Comparison of ENCODE assay signal across 9 cellular contexts in genomic region chr12:45244561-45245348, GRCh38. TPM values are rescaled to one million over a fixed set of nuclear protein-coding genes. Genes with fewer than 3 reads are reported as not detected.
DNase-seq lines count a peak whose midpoint lies in the region; ATAC-seq and TF ChIP-seq lines count a peak whose summit lies in the region.
"Had no signal": no experiment of that assay in that cellular context is flagged by ENCODE, and none has a peak within 500 bp of the region (broad histone marks: within the 10 kb centered on the region; RNA-seq: fewer than 3 reads in every experiment).

No MANE protein-coding gene starts in this region.

- H3K27ac ChIP-seq in RWPE2 (ENCODE audit: poor library complexity, severe bottlenecking), result no peak overlapping the region
- H3K27ac ChIP-seq in mesendoderm (ENCODE audit: low read depth, low read length), result no peak overlapping the region
- H3K27ac ChIP-seq: epithelial cell of prostate had no signal

- no peak overlapping the region for H2BK120ac ChIP-seq in mesendoderm (ENCODE audit: low read depth, low read length)

- no peak overlapping the region for H3K23ac ChIP-seq in mesendoderm (ENCODE audit: low read length)

- peaks cover 16% of the 10 kb centered on the region for H3K79me2 ChIP-seq in mesendoderm (ENCODE audit: control insufficient read depth, insufficient read depth, low read length)

- H4K5ac ChIP-seq in mesendoderm (ENCODE audit: low read length), result no peak overlapping the region

- no peak overlapping the region for H3K4me2 ChIP-seq in mesendoderm (ENCODE audit: low read length)

- no peak overlapping the region for H3K4ac ChIP-seq in mesendoderm (ENCODE audit: low read depth, low read length)

- no peak overlapping the region for H3K4me3 ChIP-seq in RWPE2 (ENCODE audit: severe bottlenecking)
- H3K4me3 ChIP-seq in mesendoderm (ENCODE audit: low read length), result no peak overlapping the region

- no peaks in the 10 kb centered on the region for H3K9me3 ChIP-seq in RWPE2 (ENCODE audit: severe bottlenecking)

- H3K4me1 ChIP-seq in RWPE2 (ENCODE audit: insufficient read depth, poor library complexity, severe bottlenecking) (peaks cover 4% of the 10 kb centered on the region), mesendoderm (ENCODE audit: control insufficient read depth, low read depth, low read length) (no peaks in the 10 kb centered on the region)

- intact Hi-C loops in posterior cingulate gyrus (cut with DNase I), result no loop called here

- H3K4me1 Mint-ChIP-seq in HFFc6 (ENCODE audit: low read depth), result peaks cover 41% of the 10 kb centered on the region

- ATAC-seq in GM18511 (IDR thresholded peaks at IDR 0.05; ENCODE audit: unreplicated experiment) (peak; percentile 90), RWPE2 (ENCODE audit: low read depth) (0 out of 3 replicates have a peak, but pooled peaks have one; percentile 38)

- H3K27ac Mint-ChIP-seq in HFFc6, result peak overlapping the region; percentile 71; the same call in 1 of the 2 replicates

- H3K36me3 Mint-ChIP-seq in HFFc6 (ENCODE audit: low read depth), result peaks cover 11% of the 10 kb centered on the region; the same call in 1 of the 2 replicates

- H3K36me3 ChIP-seq in RWPE2 (ENCODE audit: low read depth) (peaks cover 2% of the 10 kb centered on the region; the same call in 1 of the 2 replicates), mesendoderm (ENCODE audit: control insufficient read depth, insufficient read depth, low read length) (no peaks in the 10 kb centered on the region)

- no peaks in the 10 kb centered on the region for H3K9me3 Mint-ChIP-seq in HFFc6

- no peak overlapping the region for H2BK15ac ChIP-seq in mesendoderm (replicated peaks; ENCODE audit: low read depth)

- no peak overlapping the region for H2BK5ac ChIP-seq in mesendoderm (ENCODE audit: low read length)

- DNase-seq in HFFc6 (no peak), RWPE2 (ENCODE audit: low spot score) (no peak), mesendoderm (no peak), SK-N-DZ (ENCODE audit: low spot score) (no peak), 8988T (no peak), cortex of kidney (lab: John Stamatoyannopoulos, UW) (no peak), posterior cingulate gyrus (no peak)

- H4K8ac ChIP-seq in mesendoderm (ENCODE audit: low read depth, low read length), result peak overlapping the region; percentile 93

- no peak for TF ChIP-seq CTCF in HFFc6 (IDR thresholded peaks at IDR 0.05)
- no peak for TF ChIP-seq CTCF in RWPE2 (IDR thresholded peaks at IDR 0.05; ENCODE audit: poor library complexity, severe bottlenecking)

- WGBS in mesendoderm (ENCODE audit: extremely low coverage, insufficient coverage, low lambda C conversion rate), result no CpG with 5 or more reads among the region's 9 CpGs

- H3K27me3 Mint-ChIP-seq in HFFc6 (ENCODE audit: insufficient read depth), result no peaks in the 10 kb centered on the region

- H3K18ac ChIP-seq in mesendoderm (ENCODE audit: low read length), result no peak overlapping the region

- peaks cover 11% of the 10 kb centered on the region for H3K79me1 ChIP-seq in mesendoderm (ENCODE audit: low read length)

- H3K4me3 Mint-ChIP-seq in HFFc6, result peak overlapping the region; percentile 74; the same call in 1 of the 2 replicates

- no peak overlapping the region for H3K56ac ChIP-seq in mesendoderm (ENCODE audit: low read length)

- no peak overlapping the region for H2AK5ac ChIP-seq in mesendoderm (ENCODE audit: low read length)

- H3K27me3 ChIP-seq in RWPE2 (ENCODE audit: insufficient read depth, poor library complexity, severe bottlenecking), result no peaks in the 10 kb centered on the region
- H3K27me3 ChIP-seq in mesendoderm (ENCODE audit: insufficient read depth, low read length, poor library complexity), result no peaks in the 10 kb centered on the region

- no peak overlapping the region for H3K9ac ChIP-seq in mesendoderm (ENCODE audit: low read length)

RNA-seq across cellular contexts. Expression of gene ANO6, which starts 28.9 kb away (rescaled TPM):
- 10 to 100 TPM; 44.4 to 58.6 (median 53.3) TPM for total RNA-seq in HFFc6 (2021; fragmentation: NEBNext Ultra II Directional; extraction: Animal tissue kit (Norgen Biotek cat#: 25700))
- 26.7 TPM for polyA plus RNA-seq in mesendoderm (2013, experiment 1 of 2)
- polyA plus RNA-seq in mesendoderm (2013, experiment 2 of 2), result 26.7 TPM
- 68.9 and 75.0 TPM in 2 replicates for polyA plus RNA-seq in SK-N-DZ (2014; cell fraction: cytosol; rRNA removed)
- polyA plus RNA-seq in SK-N-DZ (2014; cell fraction: nucleus; rRNA removed), result 39.3 and 39.6 TPM in 2 replicates
